Comparison of ENCODE assay signal across 1 cellular context in the genomic region with DNA sequence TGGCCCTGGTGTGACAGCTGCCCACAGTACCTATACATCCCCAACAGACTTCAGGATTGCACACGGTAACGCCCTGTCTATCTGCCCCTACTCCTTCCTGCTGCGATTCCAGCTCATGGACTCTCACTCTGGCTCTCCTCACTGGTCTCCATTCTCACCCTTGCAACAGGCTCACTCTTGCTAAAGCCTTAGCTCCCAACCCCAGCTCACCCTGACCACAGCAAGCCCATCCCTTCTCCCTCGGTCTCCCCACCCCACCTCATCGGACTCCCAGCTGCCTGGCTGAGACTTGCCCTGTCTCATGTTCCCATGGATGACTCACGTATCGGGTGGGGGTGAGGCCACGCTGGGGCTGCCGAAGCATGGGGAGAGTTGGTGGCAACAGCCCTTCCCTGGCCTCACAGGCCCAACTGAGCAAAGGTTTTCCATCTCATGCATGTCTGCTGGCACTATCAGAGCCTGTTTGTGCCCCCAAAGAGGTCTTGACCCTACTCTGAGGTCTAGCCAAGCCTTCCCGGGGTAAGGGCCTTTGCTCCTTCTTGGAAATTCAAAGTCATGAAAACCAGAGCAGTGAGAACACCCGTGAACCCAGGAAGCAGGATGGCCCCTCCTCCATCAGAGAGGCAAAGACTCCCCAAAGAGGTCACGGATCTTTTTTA.
TF ChIP-seq lines count a peak whose summit lies in the region.

No MANE protein-coding gene starts in this region.

TF ChIP-seq in HepG2, 621 proteins besides CTCF, POLR2A, EP300 and RAD21 (continued from another document and continues in another):
- TF ChIP-seq, protein P1, sequence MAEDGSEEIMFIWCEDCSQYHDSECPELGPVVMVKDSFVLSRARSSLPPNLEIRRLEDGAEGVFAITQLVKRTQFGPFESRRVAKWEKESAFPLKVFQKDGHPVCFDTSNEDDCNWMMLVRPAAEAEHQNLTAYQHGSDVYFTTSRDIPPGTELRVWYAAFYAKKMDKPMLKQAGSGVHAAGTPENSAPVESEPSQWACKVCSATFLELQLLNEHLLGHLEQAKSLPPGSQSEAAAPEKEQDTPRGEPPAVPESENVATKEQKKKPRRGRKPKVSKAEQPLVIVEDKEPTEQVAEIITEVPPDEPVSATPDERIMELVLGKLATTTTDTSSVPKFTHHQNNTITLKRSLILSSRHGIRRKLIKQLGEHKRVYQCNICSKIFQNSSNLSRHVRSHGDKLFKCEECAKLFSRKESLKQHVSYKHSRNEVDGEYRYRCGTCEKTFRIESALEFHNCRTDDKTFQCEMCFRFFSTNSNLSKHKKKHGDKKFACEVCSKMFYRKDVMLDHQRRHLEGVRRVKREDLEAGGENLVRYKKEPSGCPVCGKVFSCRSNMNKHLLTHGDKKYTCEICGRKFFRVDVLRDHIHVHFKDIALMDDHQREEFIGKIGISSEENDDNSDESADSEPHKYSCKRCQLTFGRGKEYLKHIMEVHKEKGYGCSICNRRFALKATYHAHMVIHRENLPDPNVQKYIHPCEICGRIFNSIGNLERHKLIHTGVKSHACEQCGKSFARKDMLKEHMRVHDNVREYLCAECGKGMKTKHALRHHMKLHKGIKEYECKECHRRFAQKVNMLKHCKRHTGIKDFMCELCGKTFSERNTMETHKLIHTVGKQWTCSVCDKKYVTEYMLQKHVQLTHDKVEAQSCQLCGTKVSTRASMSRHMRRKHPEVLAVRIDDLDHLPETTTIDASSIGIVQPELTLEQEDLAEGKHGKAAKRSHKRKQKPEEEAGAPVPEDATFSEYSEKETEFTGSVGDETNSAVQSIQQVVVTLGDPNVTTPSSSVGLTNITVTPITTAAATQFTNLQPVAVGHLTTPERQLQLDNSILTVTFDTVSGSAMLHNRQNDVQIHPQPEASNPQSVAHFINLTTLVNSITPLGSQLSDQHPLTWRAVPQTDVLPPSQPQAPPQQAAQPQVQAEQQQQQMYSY (CRISPR knock-in tag; IDR thresholded peaks at IDR 0.05): no peak
- TF ChIP-seq, protein P2, sequence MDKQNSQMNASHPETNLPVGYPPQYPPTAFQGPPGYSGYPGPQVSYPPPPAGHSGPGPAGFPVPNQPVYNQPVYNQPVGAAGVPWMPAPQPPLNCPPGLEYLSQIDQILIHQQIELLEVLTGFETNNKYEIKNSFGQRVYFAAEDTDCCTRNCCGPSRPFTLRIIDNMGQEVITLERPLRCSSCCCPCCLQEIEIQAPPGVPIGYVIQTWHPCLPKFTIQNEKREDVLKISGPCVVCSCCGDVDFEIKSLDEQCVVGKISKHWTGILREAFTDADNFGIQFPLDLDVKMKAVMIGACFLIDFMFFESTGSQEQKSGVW (CRISPR knock-in tag; IDR thresholded peaks at IDR 0.05; ENCODE audit: borderline replicate concordance): no peak
- 0 out of 2 replicates have a peak, but pooled peaks have one; percentile 36 for TF ChIP-seq RFXAP (CRISPR knock-in tag; IDR thresholded peaks at IDR 0.05; ENCODE audit: borderline replicate concordance)
- TF ChIP-seq YEATS4 (CRISPR knock-in tag; IDR thresholded peaks at IDR 0.05; ENCODE audit: borderline replicate concordance): peak; percentile 33; the same call in 1 of the 2 replicates
- TF ChIP-seq, protein P3, sequence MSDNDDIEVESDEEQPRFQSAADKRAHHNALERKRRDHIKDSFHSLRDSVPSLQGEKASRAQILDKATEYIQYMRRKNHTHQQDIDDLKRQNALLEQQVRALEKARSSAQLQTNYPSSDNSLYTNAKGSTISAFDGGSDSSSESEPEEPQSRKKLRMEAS (IDR thresholded peaks at IDR 0.05): peak; percentile 40; the same call in 1 of the 2 replicates
- TF ChIP-seq, protein P4, sequence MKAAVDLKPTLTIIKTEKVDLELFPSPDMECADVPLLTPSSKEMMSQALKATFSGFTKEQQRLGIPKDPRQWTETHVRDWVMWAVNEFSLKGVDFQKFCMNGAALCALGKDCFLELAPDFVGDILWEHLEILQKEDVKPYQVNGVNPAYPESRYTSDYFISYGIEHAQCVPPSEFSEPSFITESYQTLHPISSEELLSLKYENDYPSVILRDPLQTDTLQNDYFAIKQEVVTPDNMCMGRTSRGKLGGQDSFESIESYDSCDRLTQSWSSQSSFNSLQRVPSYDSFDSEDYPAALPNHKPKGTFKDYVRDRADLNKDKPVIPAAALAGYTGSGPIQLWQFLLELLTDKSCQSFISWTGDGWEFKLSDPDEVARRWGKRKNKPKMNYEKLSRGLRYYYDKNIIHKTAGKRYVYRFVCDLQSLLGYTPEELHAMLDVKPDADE (CRISPR knock-in tag; IDR thresholded peaks at IDR 0.05): no peak
- no peak for TF ChIP-seq IKZF4 (CRISPR knock-in tag; IDR thresholded peaks at IDR 0.05; ENCODE audit: borderline replicate concordance, low read depth, not compliant biosample characterization)
- TF ChIP-seq, protein P5, sequence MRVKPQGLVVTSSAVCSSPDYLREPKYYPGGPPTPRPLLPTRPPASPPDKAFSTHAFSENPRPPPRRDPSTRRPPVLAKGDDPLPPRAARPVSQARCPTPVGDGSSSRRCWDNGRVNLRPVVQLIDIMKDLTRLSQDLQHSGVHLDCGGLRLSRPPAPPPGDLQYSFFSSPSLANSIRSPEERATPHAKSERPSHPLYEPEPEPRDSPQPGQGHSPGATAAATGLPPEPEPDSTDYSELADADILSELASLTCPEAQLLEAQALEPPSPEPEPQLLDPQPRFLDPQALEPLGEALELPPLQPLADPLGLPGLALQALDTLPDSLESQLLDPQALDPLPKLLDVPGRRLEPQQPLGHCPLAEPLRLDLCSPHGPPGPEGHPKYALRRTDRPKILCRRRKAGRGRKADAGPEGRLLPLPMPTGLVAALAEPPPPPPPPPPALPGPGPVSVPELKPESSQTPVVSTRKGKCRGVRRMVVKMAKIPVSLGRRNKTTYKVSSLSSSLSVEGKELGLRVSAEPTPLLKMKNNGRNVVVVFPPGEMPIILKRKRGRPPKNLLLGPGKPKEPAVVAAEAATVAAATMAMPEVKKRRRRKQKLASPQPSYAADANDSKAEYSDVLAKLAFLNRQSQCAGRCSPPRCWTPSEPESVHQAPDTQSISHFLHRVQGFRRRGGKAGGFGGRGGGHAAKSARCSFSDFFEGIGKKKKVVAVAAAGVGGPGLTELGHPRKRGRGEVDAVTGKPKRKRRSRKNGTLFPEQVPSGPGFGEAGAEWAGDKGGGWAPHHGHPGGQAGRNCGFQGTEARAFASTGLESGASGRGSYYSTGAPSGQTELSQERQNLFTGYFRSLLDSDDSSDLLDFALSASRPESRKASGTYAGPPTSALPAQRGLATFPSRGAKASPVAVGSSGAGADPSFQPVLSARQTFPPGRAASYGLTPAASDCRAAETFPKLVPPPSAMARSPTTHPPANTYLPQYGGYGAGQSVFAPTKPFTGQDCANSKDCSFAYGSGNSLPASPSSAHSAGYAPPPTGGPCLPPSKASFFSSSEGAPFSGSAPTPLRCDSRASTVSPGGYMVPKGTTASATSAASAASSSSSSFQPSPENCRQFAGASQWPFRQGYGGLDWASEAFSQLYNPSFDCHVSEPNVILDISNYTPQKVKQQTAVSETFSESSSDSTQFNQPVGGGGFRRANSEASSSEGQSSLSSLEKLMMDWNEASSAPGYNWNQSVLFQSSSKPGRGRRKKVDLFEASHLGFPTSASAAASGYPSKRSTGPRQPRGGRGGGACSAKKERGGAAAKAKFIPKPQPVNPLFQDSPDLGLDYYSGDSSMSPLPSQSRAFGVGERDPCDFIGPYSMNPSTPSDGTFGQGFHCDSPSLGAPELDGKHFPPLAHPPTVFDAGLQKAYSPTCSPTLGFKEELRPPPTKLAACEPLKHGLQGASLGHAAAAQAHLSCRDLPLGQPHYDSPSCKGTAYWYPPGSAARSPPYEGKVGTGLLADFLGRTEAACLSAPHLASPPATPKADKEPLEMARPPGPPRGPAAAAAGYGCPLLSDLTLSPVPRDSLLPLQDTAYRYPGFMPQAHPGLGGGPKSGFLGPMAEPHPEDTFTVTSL (CRISPR knock-in tag; IDR thresholded peaks at IDR 0.05; ENCODE audit: borderline replicate concordance): no peak
- TF ChIP-seq, protein P6, sequence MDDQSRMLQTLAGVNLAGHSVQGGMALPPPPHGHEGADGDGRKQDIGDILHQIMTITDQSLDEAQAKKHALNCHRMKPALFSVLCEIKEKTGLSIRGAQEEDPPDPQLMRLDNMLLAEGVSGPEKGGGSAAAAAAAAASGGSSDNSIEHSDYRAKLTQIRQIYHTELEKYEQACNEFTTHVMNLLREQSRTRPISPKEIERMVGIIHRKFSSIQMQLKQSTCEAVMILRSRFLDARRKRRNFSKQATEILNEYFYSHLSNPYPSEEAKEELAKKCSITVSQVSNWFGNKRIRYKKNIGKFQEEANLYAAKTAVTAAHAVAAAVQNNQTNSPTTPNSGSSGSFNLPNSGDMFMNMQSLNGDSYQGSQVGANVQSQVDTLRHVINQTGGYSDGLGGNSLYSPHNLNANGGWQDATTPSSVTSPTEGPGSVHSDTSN (CRISPR knock-in tag; IDR thresholded peaks at IDR 0.05; ENCODE audit: borderline replicate concordance): no peak
- TF ChIP-seq, protein P7, sequence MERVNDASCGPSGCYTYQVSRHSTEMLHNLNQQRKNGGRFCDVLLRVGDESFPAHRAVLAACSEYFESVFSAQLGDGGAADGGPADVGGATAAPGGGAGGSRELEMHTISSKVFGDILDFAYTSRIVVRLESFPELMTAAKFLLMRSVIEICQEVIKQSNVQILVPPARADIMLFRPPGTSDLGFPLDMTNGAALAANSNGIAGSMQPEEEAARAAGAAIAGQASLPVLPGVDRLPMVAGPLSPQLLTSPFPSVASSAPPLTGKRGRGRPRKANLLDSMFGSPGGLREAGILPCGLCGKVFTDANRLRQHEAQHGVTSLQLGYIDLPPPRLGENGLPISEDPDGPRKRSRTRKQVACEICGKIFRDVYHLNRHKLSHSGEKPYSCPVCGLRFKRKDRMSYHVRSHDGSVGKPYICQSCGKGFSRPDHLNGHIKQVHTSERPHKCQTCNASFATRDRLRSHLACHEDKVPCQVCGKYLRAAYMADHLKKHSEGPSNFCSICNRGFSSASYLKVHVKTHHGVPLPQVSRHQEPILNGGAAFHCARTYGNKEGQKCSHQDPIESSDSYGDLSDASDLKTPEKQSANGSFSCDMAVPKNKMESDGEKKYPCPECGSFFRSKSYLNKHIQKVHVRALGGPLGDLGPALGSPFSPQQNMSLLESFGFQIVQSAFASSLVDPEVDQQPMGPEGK (CRISPR knock-in tag; IDR thresholded peaks at IDR 0.05): peak; percentile 73
- no peak for TF ChIP-seq POLR2AphosphoS2 (IDR thresholded peaks at IDR 0.05; ENCODE audit: low read depth, low read length)
- 0 out of 2 replicates have a peak, but pooled peaks have one; percentile 65 for TF ChIP-seq SSRP1 (CRISPR knock-in tag; IDR thresholded peaks at IDR 0.05)
- TF ChIP-seq KDM4B (CRISPR knock-in tag; IDR thresholded peaks at IDR 0.05): no peak
- no peak for TF ChIP-seq ZNF552 (CRISPR knock-in tag; IDR thresholded peaks at IDR 0.05; ENCODE audit: borderline replicate concordance)
- TF ChIP-seq, protein P8, sequence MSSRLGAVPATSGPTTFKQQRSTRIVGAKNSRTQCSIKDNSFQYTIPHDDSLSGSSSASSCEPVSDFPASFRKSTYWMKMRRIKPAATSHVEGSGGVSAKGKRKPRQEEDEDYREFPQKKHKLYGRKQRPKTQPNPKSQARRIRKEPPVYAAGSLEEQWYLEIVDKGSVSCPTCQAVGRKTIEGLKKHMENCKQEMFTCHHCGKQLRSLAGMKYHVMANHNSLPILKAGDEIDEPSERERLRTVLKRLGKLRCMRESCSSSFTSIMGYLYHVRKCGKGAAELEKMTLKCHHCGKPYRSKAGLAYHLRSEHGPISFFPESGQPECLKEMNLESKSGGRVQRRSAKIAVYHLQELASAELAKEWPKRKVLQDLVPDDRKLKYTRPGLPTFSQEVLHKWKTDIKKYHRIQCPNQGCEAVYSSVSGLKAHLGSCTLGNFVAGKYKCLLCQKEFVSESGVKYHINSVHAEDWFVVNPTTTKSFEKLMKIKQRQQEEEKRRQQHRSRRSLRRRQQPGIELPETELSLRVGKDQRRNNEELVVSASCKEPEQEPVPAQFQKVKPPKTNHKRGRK (CRISPR knock-in tag; IDR thresholded peaks at IDR 0.05): no peak
- TF ChIP-seq ZNF12 (CRISPR knock-in tag; IDR thresholded peaks at IDR 0.05): 0 out of 2 replicates have a peak, but pooled peaks have one; percentile 25
- TF ChIP-seq ZNF549 (CRISPR knock-in tag; IDR thresholded peaks at IDR 0.05): no peak
- TF ChIP-seq, protein P9, sequence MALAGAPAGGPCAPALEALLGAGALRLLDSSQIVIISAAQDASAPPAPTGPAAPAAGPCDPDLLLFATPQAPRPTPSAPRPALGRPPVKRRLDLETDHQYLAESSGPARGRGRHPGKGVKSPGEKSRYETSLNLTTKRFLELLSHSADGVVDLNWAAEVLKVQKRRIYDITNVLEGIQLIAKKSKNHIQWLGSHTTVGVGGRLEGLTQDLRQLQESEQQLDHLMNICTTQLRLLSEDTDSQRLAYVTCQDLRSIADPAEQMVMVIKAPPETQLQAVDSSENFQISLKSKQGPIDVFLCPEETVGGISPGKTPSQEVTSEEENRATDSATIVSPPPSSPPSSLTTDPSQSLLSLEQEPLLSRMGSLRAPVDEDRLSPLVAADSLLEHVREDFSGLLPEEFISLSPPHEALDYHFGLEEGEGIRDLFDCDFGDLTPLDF (CRISPR knock-in tag; IDR thresholded peaks at IDR 0.05): no peak
- TF ChIP-seq, protein P10, sequence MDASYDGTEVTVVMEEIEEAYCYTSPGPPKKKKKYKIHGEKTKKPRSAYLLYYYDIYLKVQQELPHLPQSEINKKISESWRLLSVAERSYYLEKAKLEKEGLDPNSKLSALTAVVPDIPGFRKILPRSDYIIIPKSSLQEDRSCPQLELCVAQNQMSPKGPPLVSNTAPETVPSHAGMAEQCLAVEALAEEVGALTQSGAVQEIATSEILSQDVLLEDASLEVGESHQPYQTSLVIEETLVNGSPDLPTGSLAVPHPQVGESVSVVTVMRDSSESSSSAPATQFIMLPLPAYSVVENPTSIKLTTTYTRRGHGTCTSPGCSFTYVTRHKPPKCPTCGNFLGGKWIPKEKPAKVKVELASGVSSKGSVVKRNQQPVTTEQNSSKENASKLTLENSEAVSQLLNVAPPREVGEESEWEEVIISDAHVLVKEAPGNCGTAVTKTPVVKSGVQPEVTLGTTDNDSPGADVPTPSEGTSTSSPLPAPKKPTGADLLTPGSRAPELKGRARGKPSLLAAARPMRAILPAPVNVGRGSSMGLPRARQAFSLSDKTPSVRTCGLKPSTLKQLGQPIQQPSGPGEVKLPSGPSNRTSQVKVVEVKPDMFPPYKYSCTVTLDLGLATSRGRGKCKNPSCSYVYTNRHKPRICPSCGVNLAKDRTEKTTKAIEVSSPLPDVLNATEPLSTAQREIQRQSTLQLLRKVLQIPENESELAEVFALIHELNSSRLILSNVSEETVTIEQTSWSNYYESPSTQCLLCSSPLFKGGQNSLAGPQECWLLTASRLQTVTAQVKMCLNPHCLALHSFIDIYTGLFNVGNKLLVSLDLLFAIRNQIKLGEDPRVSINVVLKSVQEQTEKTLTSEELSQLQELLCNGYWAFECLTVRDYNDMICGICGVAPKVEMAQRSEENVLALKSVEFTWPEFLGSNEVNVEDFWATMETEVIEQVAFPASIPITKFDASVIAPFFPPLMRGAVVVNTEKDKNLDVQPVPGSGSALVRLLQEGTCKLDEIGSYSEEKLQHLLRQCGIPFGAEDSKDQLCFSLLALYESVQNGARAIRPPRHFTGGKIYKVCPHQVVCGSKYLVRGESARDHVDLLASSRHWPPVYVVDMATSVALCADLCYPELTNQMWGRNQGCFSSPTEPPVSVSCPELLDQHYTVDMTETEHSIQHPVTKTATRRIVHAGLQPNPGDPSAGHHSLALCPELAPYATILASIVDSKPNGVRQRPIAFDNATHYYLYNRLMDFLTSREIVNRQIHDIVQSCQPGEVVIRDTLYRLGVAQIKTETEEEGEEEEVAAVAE (CRISPR knock-in tag; IDR thresholded peaks at IDR 0.05; ENCODE audit: borderline replicate concordance): no peak
- TF ChIP-seq, protein P11, sequence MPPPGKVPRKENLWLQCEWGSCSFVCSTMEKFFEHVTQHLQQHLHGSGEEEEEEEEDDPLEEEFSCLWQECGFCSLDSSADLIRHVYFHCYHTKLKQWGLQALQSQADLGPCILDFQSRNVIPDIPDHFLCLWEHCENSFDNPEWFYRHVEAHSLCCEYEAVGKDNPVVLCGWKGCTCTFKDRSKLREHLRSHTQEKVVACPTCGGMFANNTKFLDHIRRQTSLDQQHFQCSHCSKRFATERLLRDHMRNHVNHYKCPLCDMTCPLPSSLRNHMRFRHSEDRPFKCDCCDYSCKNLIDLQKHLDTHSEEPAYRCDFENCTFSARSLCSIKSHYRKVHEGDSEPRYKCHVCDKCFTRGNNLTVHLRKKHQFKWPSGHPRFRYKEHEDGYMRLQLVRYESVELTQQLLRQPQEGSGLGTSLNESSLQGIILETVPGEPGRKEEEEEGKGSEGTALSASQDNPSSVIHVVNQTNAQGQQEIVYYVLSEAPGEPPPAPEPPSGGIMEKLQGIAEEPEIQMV (CRISPR knock-in tag; IDR thresholded peaks at IDR 0.05; ENCODE audit: low read depth): no peak
